1 cellular context compared by ENCODE assay signal in genomic region chr7:26369519-26370385, GRCh38.
A peak's percentile ranks its signal among the peaks of the same experiment; 100 is the strongest.
TF ChIP-seq lines count a peak whose summit lies in the region.

No MANE protein-coding gene starts in this region.

TF ChIP-seq in HEK293, 187 proteins besides CTCF, POLR2A, EP300 and RAD21 (continued from another document):
- TF ChIP-seq ZNF335 (tag by site-specific recombination; conservative IDR thresholded peaks at IDR 0.05) (0 out of 2 replicates have a peak, but pooled peaks have one; percentile 22), ZNF629 (tag by site-specific recombination; IDR thresholded peaks at IDR 0.05) (no peak), ZNF132 (tag by site-specific recombination; IDR thresholded peaks at IDR 0.05; ENCODE audit: borderline replicate concordance) (no peak), ZNF501 (tag by site-specific recombination; IDR thresholded peaks at IDR 0.05) (no peak), ZNF596 (tag by site-specific recombination; IDR thresholded peaks at IDR 0.05) (no peak), ZNF239 (tag by site-specific recombination; IDR thresholded peaks at IDR 0.05) (no peak), ZBTB7A (tag by site-specific recombination; IDR thresholded peaks at IDR 0.05; ENCODE audit: low read depth) (no peak), ZNF423 (tag by site-specific recombination; IDR thresholded peaks at IDR 0.05) (no peak), ZBTB17 (tag by site-specific recombination; IDR thresholded peaks at IDR 0.05) (0 out of 2 replicates have a peak, but pooled peaks have one; percentile 11), PATZ1 (tag by site-specific recombination; IDR thresholded peaks at IDR 0.05) (0 out of 2 replicates have a peak, but pooled peaks have one; percentile 48), ZNF549 (tag by site-specific recombination; IDR thresholded peaks at IDR 0.05) (no peak), ZNF404 (tag by site-specific recombination; IDR thresholded peaks at IDR 0.05) (no peak), ZNF302 (tag by site-specific recombination; IDR thresholded peaks at IDR 0.05; ENCODE audit: low read depth) (no peak), ZNF514 (tag by site-specific recombination; IDR thresholded peaks at IDR 0.05) (no peak), ZNF140 (tag by site-specific recombination; IDR thresholded peaks at IDR 0.05) (no peak), ZNF701 (tag by site-specific recombination; IDR thresholded peaks at IDR 0.05) (no peak), ZNF580 (tag by site-specific recombination; IDR thresholded peaks at IDR 0.05) (no peak)
TF ChIP-seq in HEK293: peak in this region for 5.
